9 cellular contexts compared by ENCODE assay signal in the genomic region with DNA sequence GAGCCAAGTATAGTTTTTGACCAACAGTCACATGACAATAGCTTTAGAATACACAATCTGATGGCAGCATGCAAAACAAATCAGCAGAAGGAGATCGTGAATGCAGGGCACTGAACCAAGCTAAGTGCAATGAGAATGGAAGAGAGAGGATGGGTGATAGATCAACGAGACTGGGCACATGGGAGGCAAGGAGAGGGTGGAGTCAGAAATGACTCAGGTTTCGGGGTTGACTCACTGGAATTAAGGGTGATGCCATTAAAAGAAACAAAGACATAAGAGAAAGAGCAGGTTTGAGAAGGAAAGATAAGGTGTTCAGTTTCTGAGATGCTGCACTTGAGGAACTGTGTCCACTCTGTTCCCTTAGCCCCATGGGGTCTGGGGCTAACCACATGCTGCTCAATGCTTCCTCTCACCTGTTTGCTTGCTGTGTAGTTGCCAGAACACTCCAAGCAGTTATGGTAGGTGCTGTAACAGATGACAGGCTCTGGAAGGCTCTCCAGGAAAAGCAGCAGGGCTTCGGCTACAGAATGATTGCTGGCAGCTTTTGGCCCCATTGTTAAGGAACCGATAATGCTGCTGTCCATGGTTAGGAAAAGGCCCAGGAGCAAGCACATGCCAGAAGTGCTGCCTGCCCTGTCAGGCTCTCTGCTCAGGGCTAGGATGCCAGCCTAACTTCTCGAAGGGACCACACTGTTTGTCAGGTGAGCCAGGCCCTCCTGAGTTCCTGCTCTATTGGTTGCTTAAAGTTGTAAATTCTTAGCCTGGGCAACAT. TPM values are rescaled to one million over a fixed set of nuclear protein-coding genes. Genes with fewer than 3 reads are reported as not detected.
DNase-seq lines count a peak whose midpoint lies in the region; ATAC-seq and TF ChIP-seq lines count a peak whose summit lies in the region.
"Had no signal": no experiment of that assay in that cellular context is flagged by ENCODE, and none has a peak within 500 bp of the region (broad histone marks: within the 10 kb centered on the region; RNA-seq: fewer than 3 reads in every experiment).

No MANE protein-coding gene starts in this region.

- peak; percentile 17 to 27 for DNase-seq in activated CD4-positive, alpha-beta T cell treated with anti-CD3 and anti-CD28 coated beads for 24 hours (ENCODE audit: low read depth in 2 of 2)
- DNase-seq in activated CD4-positive, alpha-beta T cell treated with anti-CD3 and anti-CD28 coated beads for 1 hour = no peak
- DNase-seq in choroid plexus epithelial cell (ENCODE audit: low read depth) (peak; percentile 13), ecto neural progenitor cell (ENCODE audit: low spot score) (no peak)
- peak; percentile 9 to 42 for DNase-seq in stimulated activated CD8-positive, alpha-beta memory T cell treated with anti-CD3 and anti-CD28 coated beads, Interleukin-15, amount 100 ng/mL, for 48 hours (ENCODE audit: low read depth in 2 of 2)
- DNase-seq: colonic mucosa had no signal

- no peak for ATAC-seq in HG03354 (IDR thresholded peaks at IDR 0.05; ENCODE audit: poor library complexity, severe bottlenecking, unreplicated experiment)
- ATAC-seq in GM18498 (IDR thresholded peaks at IDR 0.05; ENCODE audit: unreplicated experiment) = no peak

- no peak overlapping the region for H3K4me3 ChIP-seq in choroid plexus epithelial cell (ENCODE audit: low read depth, low read length)
- H3K4me3 ChIP-seq: colonic mucosa had no signal

- no peak for TF ChIP-seq CTCF in choroid plexus epithelial cell (conservative IDR thresholded peaks at IDR 0.05; ENCODE audit: low read depth, low read length)

TF ChIP-seq in PFSK-1, 5 proteins besides CTCF, POLR2A, EP300 and RAD21:
- TF ChIP-seq, protein P1, sequence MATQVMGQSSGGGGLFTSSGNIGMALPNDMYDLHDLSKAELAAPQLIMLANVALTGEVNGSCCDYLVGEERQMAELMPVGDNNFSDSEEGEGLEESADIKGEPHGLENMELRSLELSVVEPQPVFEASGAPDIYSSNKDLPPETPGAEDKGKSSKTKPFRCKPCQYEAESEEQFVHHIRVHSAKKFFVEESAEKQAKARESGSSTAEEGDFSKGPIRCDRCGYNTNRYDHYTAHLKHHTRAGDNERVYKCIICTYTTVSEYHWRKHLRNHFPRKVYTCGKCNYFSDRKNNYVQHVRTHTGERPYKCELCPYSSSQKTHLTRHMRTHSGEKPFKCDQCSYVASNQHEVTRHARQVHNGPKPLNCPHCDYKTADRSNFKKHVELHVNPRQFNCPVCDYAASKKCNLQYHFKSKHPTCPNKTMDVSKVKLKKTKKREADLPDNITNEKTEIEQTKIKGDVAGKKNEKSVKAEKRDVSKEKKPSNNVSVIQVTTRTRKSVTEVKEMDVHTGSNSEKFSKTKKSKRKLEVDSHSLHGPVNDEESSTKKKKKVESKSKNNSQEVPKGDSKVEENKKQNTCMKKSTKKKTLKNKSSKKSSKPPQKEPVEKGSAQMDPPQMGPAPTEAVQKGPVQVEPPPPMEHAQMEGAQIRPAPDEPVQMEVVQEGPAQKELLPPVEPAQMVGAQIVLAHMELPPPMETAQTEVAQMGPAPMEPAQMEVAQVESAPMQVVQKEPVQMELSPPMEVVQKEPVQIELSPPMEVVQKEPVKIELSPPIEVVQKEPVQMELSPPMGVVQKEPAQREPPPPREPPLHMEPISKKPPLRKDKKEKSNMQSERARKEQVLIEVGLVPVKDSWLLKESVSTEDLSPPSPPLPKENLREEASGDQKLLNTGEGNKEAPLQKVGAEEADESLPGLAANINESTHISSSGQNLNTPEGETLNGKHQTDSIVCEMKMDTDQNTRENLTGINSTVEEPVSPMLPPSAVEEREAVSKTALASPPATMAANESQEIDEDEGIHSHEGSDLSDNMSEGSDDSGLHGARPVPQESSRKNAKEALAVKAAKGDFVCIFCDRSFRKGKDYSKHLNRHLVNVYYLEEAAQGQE (IDR thresholded peaks at IDR 0.05; ENCODE audit: insufficient read depth in 1 of 2, low read depth in 2 of 2, low read length in 2 of 2) = 0 out of 4 replicates have a peak, but pooled peaks have one; percentile 25 to 51
- TF ChIP-seq SIN3A (IDR thresholded peaks at IDR 0.05; ENCODE audit: borderline replicate concordance, insufficient read depth, low read length) = no peak

RNA-seq across cellular contexts. Expression of a gene that starts 6.1 kb away (rescaled TPM):
- polyA plus RNA-seq in PFSK-1 (2012; ENCODE audit: insufficient read length, low read depth) = 3.8 TPM

RNA-seq across cellular contexts. Expression of a gene that starts 57.5 kb away (rescaled TPM):
- polyA plus RNA-seq in PFSK-1 (2012; ENCODE audit: insufficient read length, low read depth) = 33.9 TPM

RNA-seq across cellular contexts. Expression of a gene that starts 57.9 kb away (rescaled TPM):
- polyA plus RNA-seq in PFSK-1 (2012; ENCODE audit: insufficient read length, low read depth) = 128 TPM

Comparison
In these comparisons a context has a peak if more than half of its experiments do, and no peak if none do; other contexts are left out.
1. DNase-seq: peak in activated CD4-positive, alpha-beta T cell treated with anti-CD3 and anti-CD28 coated beads for 24 hours (2 of 2), choroid plexus epithelial cell (single experiment) and stimulated activated CD8-positive, alpha-beta memory T cell treated with anti-CD3 and anti-CD28 coated beads, Interleukin-15, amount 100 ng/mL, for 48 hours (2 of 2); none in activated CD4-positive, alpha-beta T cell treated with anti-CD3 and anti-CD28 coated beads for 1 hour (single experiment) and ecto neural progenitor cell (single experiment).